ENCODE assay signal across 17 cellular contexts in genomic region chr21:46058339-46059145, GRCh38. TPM values are rescaled to one million over a fixed set of nuclear protein-coding genes. Genes with fewer than 3 reads are reported as not detected.
A peak's percentile ranks its signal among the peaks of the same experiment; 100 is the strongest.
DNase-seq lines count a peak whose midpoint lies in the region; ATAC-seq and TF ChIP-seq lines count a peak whose summit lies in the region.
"Had no signal": no experiment of that assay in that cellular context is flagged by ENCODE, and none has a peak within 500 bp of the region (broad histone marks: within the 10 kb centered on the region; RNA-seq: fewer than 3 reads in every experiment).

No MANE protein-coding gene starts in this region.

- 91 to 97% methylated on average over 8 to 10 of the region's 11 CpGs for WGBS in testis, 2 donors

- no peak for TF ChIP-seq POLR2A in testis (IDR thresholded peaks at IDR 0.05)

- H3K4me1 Mint-ChIP-seq in activated CD8-positive, alpha-beta memory T cell treated with anti-CD3 and anti-CD28 coated beads, Interleukin-2, amount 10 ng/mL, durations not matched to agents 7 days and 5 days: peaks cover 14% of the 10 kb centered on the region
- peaks cover 75% of the 10 kb centered on the region for H3K4me1 Mint-ChIP-seq in activated naive CD8-positive, alpha-beta T cell treated with anti-CD3 and anti-CD28 coated beads, Interleukin-2, amount 50 U/mL, for 24 hours
- H3K4me1 Mint-ChIP-seq: IgD-negative memory B cell had no signal

- H3K4me3 Mint-ChIP-seq in activated CD8-positive, alpha-beta memory T cell treated with anti-CD3 and anti-CD28 coated beads, Interleukin-2, amount 10 ng/mL, durations not matched to agents 7 days and 5 days: no peak overlapping the region
- no peak overlapping the region for H3K4me3 Mint-ChIP-seq in activated naive CD8-positive, alpha-beta T cell treated with anti-CD3 and anti-CD28 coated beads, Interleukin-2, amount 50 U/mL, for 24 hours
- H3K4me3 Mint-ChIP-seq: IgD-negative memory B cell had no signal

- H3K4me1 ChIP-seq in muscle layer of duodenum (ENCODE audit: control insufficient read depth in 1 of 2, insufficient read depth in 2 of 2, low read length in 2 of 2): peaks cover 0 to 23% of the 10 kb centered on the region in 2 donors
- peaks cover 32% of the 10 kb centered on the region for H3K4me1 ChIP-seq in testis

- H3K9me3 ChIP-seq in muscle layer of duodenum (ENCODE audit: control insufficient read depth in 1 of 2, low read length in 2 of 2) (peaks cover 4 to 11% of the 10 kb centered on the region in 2 donors), testis (no peaks in the 10 kb centered on the region)
- H3K9me3 ChIP-seq: upper lobe of right lung had no signal

- no peak for ATAC-seq in activated CD8-positive, alpha-beta memory T cell treated with anti-CD3 and anti-CD28 coated beads, Interleukin-2, amount 10 ng/mL, durations not matched to agents 7 days and 5 days
- ATAC-seq in activated naive CD8-positive, alpha-beta T cell treated with anti-CD3 and anti-CD28 coated beads, Interleukin-2, amount 50 U/mL, for 24 hours: no peak
- no peak for ATAC-seq in GM21526 (IDR thresholded peaks at IDR 0.05; ENCODE audit: low FRiP score, unreplicated experiment)
- ATAC-seq: upper lobe of right lung had no signal

- peak overlapping the region; percentile 82 for H3K27ac ChIP-seq in muscle layer of duodenum (ENCODE audit: low read length)
- no peak overlapping the region for H3K27ac ChIP-seq in testis

- intact Hi-C loops in testis (cut with DNase I; ENCODE audit: low total_unique reads): no loop called here

- H3K27me3 Mint-ChIP-seq in activated CD8-positive, alpha-beta memory T cell treated with anti-CD3 and anti-CD28 coated beads, Interleukin-2, amount 10 ng/mL, durations not matched to agents 7 days and 5 days: peaks cover 26% of the 10 kb centered on the region
- H3K27me3 Mint-ChIP-seq in activated naive CD8-positive, alpha-beta T cell treated with anti-CD3 and anti-CD28 coated beads, Interleukin-2, amount 50 U/mL, for 24 hours: peaks cover 20% of the 10 kb centered on the region

- H3K4me3 ChIP-seq in muscle layer of duodenum (ENCODE audit: low read depth in 1 of 2, low read length in 2 of 2): no peak overlapping the region
- no peak overlapping the region for H3K4me3 ChIP-seq in testis
- H3K4me3 ChIP-seq: upper lobe of right lung had no signal

- H3K9me3 Mint-ChIP-seq in activated CD8-positive, alpha-beta memory T cell treated with anti-CD3 and anti-CD28 coated beads, Interleukin-2, amount 10 ng/mL, durations not matched to agents 7 days and 5 days (ENCODE audit: low read depth): peaks cover 14% of the 10 kb centered on the region
- peaks cover 12% of the 10 kb centered on the region for H3K9me3 Mint-ChIP-seq in activated naive CD8-positive, alpha-beta T cell treated with anti-CD3 and anti-CD28 coated beads, Interleukin-2, amount 50 U/mL, for 24 hours

- H3K36me3 ChIP-seq in muscle layer of duodenum (ENCODE audit: control insufficient read depth in 1 of 2, insufficient read depth in 2 of 2, low read length in 2 of 2) (no peaks in the 10 kb centered on the region), testis (ENCODE audit: low read depth, missing control alignments) (no peaks in the 10 kb centered on the region)
- H3K36me3 ChIP-seq: upper lobe of right lung had no signal

- H3K36me3 Mint-ChIP-seq in activated CD8-positive, alpha-beta memory T cell treated with anti-CD3 and anti-CD28 coated beads, Interleukin-2, amount 10 ng/mL, durations not matched to agents 7 days and 5 days: peaks cover 2% of the 10 kb centered on the region
- peaks cover 2% of the 10 kb centered on the region for H3K36me3 Mint-ChIP-seq in activated naive CD8-positive, alpha-beta T cell treated with anti-CD3 and anti-CD28 coated beads, Interleukin-2, amount 50 U/mL, for 24 hours (ENCODE audit: low read depth)

- DNase-seq in activated CD8-positive, alpha-beta memory T cell treated with anti-CD3 and anti-CD28 coated beads for 24 hours: peak; percentile 59
- DNase-seq in activated CD8-positive, alpha-beta memory T cell treated with anti-CD3 and anti-CD28 coated beads, Interleukin-2, amount 10 ng/mL, durations not matched to agents 7 days and 5 days: no peak
- peak; percentile 2 for DNase-seq in activated naive CD8-positive, alpha-beta T cell treated with anti-CD3 and anti-CD28 coated beads, Interleukin-2, amount 50 U/mL, for 24 hours
- DNase-seq in testis (peak; percentile 12), NCI-H1092 treated with DMSO at 0.1 percent for 48 hours (lab: John Stamatoyannopoulos, UW) (no peak), NCI-H748 treated with DMSO at 0.1 percent for 48 hours (lab: John Stamatoyannopoulos, UW) (no peak)
- DNase-seq: caudate nucleus, COR-L47, mesendoderm, NCI-H146, NCI-H526 treated with DMSO at 0.1 percent for 48 hours, SHP77, upper lobe of right lung had no signal

- CTCF ChIA-PET in activated CD8-positive, alpha-beta memory T cell treated with anti-CD3 and anti-CD28 coated beads, Interleukin-2, amount 10 ng/mL, durations not matched to agents 7 days and 5 days (lab: Charles Lee): no interaction called here

- no peaks in the 10 kb centered on the region for H3K27me3 ChIP-seq in muscle layer of duodenum (ENCODE audit: low read depth, low read length)
- no peaks in the 10 kb centered on the region for H3K27me3 ChIP-seq in testis

- TF ChIP-seq CTCF in testis (IDR thresholded peaks at IDR 0.05): no peak

- no peak overlapping the region for H3K27ac Mint-ChIP-seq in activated CD8-positive, alpha-beta memory T cell treated with anti-CD3 and anti-CD28 coated beads, Interleukin-2, amount 10 ng/mL, durations not matched to agents 7 days and 5 days
- peak overlapping the region; percentile 99 for H3K27ac Mint-ChIP-seq in activated naive CD8-positive, alpha-beta T cell treated with anti-CD3 and anti-CD28 coated beads, Interleukin-2, amount 50 U/mL, for 24 hours
- H3K27ac Mint-ChIP-seq: activated T-helper 2 cell treated with anti-CD3 and anti-CD28 coated beads, Interferon-gamma antibody, Interleukin-2, Interleukin-4, amounts not matched to agents 10 μg/mL and 5 μg/mL and 100 μg/mL, durations not matched to agents 14 hours and 24 hours and 36 hours; IgD-negative memory B cell had no signal

RNA-seq across cellular contexts. Expression of gene COL6A2, which starts 39.4 kb away (rescaled TPM):
- 10 to 100 TPM in 1 of 2 experiments, 1 to 10 TPM in 1; 5.0 to 17.9 TPM for total RNA-seq in activated CD8-positive, alpha-beta memory T cell treated with anti-CD3 and anti-CD28 coated beads, Interleukin-2, amount 10 ng/mL, durations not matched to agents 7 days and 5 days
- 100 to 1,000 TPM; 192 to 236 TPM for total RNA-seq in testis
- 362 TPM for polyA plus RNA-seq in testis (ENCODE audit: insufficient read depth, low read depth, low replicate concordance)

Comparison
In these comparisons a context has a peak if more than half of its experiments do, and no peak if none do; other contexts are left out.
1. DNase-seq: peak in activated CD8-positive, alpha-beta memory T cell treated with anti-CD3 and anti-CD28 coated beads for 24 hours (single experiment), activated naive CD8-positive, alpha-beta T cell treated with anti-CD3 and anti-CD28 coated beads, Interleukin-2, amount 50 U/mL, for 24 hours (single experiment) and testis (single experiment); none in activated CD8-positive, alpha-beta memory T cell treated with anti-CD3 and anti-CD28 coated beads, Interleukin-2, amount 10 ng/mL, durations not matched to agents 7 days and 5 days (single experiment), NCI-H1092 treated with DMSO at 0.1 percent for 48 hours (single experiment) and NCI-H748 treated with DMSO at 0.1 percent for 48 hours (single experiment).
2. RNA of gene COL6A2, which starts 39.4 kb away (total RNA-seq): 192 to 236 TPM in testis; 5.0 to 17.9 TPM in activated CD8-positive, alpha-beta memory T cell treated with anti-CD3 and anti-CD28 coated beads, Interleukin-2, amount 10 ng/mL, durations not matched to agents 7 days and 5 days; every median in the first group is over 10 times any median in the second.